ENCODE assay signal across 17 cellular contexts in the genomic region with DNA sequence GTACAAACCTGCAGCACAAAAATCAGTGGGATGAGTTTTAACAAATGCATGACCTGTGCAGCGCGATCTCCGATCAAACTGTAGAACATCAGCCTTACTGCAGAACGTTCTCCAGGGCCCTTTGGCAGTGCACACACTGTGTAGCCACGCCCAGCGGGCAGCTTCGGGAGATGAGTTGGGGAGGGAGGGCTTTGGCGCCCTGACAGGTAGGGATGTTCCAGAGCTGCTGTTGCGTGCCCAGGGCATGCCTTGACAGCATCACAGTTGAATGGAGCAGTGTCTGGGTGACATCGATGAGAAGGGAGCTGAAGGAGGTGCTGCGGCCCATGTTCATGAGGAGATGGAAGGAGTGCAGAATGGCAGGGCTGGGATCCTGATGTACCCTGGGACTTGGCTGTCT.
DNase-seq lines count a peak whose midpoint lies in the region; ATAC-seq and TF ChIP-seq lines count a peak whose summit lies in the region.
"Had no signal": no experiment of that assay in that cellular context is flagged by ENCODE, and none has a peak within 500 bp of the region (broad histone marks: within the 10 kb centered on the region; RNA-seq: fewer than 3 reads in every experiment).

No MANE protein-coding gene starts in this region.

- H3K4me3 ChIP-seq in trophoblast cell (ENCODE audit: low read depth, low read length): no peak overlapping the region
- H3K4me3 ChIP-seq: Peyer's patch, vagina had no signal

- peaks cover 11% of the 10 kb centered on the region for H3K36me3 Mint-ChIP-seq in T-helper 1 cell treated with Interleukin-12 subunit alpha and Interleukin-12 subunit beta and Interleukin-4 antibody, amounts not matched to agents 30 μg/mL and 1 μg/mL, for 36 hours (ENCODE audit: low read depth)
- H3K36me3 Mint-ChIP-seq in central memory CD8-positive, alpha-beta T cell (ENCODE audit: insufficient read depth): peaks cover 4% of the 10 kb centered on the region

- no peaks in the 10 kb centered on the region for H3K79me1 ChIP-seq in trophoblast cell (ENCODE audit: low read length)

- no peak overlapping the region for H3K9ac ChIP-seq in trophoblast cell (ENCODE audit: low read length)

- H3K4me1 Mint-ChIP-seq in T-helper 1 cell treated with Interleukin-12 subunit alpha and Interleukin-12 subunit beta and Interleukin-4 antibody, amounts not matched to agents 30 μg/mL and 1 μg/mL, for 36 hours (ENCODE audit: low read depth): peaks cover 16% of the 10 kb centered on the region
- peaks cover 52% of the 10 kb centered on the region for H3K4me1 Mint-ChIP-seq in central memory CD8-positive, alpha-beta T cell
- H3K4me1 Mint-ChIP-seq: neural crest cell had no signal

- no peak overlapping the region for H3K4ac ChIP-seq in trophoblast cell (ENCODE audit: low read depth, low read length)

- no peak overlapping the region for H3K4me2 ChIP-seq in trophoblast cell (ENCODE audit: low read length)

- no peaks in the 10 kb centered on the region for H3K9me3 Mint-ChIP-seq in T-helper 1 cell treated with Interleukin-12 subunit alpha and Interleukin-12 subunit beta and Interleukin-4 antibody, amounts not matched to agents 30 μg/mL and 1 μg/mL, for 36 hours
- H3K9me3 Mint-ChIP-seq in central memory CD8-positive, alpha-beta T cell: no peaks in the 10 kb centered on the region
- H3K9me3 Mint-ChIP-seq: activated T-helper 1 cell treated with anti-CD3 and anti-CD28 coated beads, Interleukin-12 subunit alpha, Interleukin-12 subunit beta, Interleukin-2, Interleukin-4 antibody, amounts not matched to agents 30 ng/mL and 10 ng/mL and 1 ng/mL, durations not matched to agents 14 hours and 24 hours and 36 hours; CD4-positive, alpha-beta memory T cell had no signal

- WGBS in trophoblast cell (ENCODE audit: extremely low coverage, insufficient coverage, insufficient read length): no CpG with 5 or more reads among the region's 11 CpGs

- H4K8ac ChIP-seq in trophoblast cell (ENCODE audit: low read depth, low read length): no peak overlapping the region

- peaks cover 2% of the 10 kb centered on the region for H3K9me3 ChIP-seq in trophoblast cell (ENCODE audit: insufficient read depth, low read depth, low read length)
- H3K9me3 ChIP-seq: Peyer's patch, vagina had no signal

- H4K91ac ChIP-seq in trophoblast cell (ENCODE audit: low read depth, low read length): no peak overlapping the region

- no peak overlapping the region for H3K27ac ChIP-seq in trophoblast cell (ENCODE audit: low read depth, low read length)
- H3K27ac ChIP-seq: Peyer's patch, vagina had no signal

- H2AK5ac ChIP-seq in trophoblast cell (ENCODE audit: low read length): no peak overlapping the region

- H3K4me3 Mint-ChIP-seq in T-helper 1 cell treated with Interleukin-12 subunit alpha and Interleukin-12 subunit beta and Interleukin-4 antibody, amounts not matched to agents 30 μg/mL and 1 μg/mL, for 36 hours: no peak overlapping the region
- H3K4me3 Mint-ChIP-seq in central memory CD8-positive, alpha-beta T cell: no peak overlapping the region
- H3K4me3 Mint-ChIP-seq: activated T-helper 1 cell treated with anti-CD3 and anti-CD28 coated beads, Interleukin-12 subunit alpha, Interleukin-12 subunit beta, Interleukin-2, Interleukin-4 antibody, amounts not matched to agents 30 ng/mL and 10 ng/mL and 1 ng/mL, durations not matched to agents 14 hours and 24 hours and 36 hours; CD4-positive, alpha-beta memory T cell; neural crest cell had no signal

- DNase-seq in T-helper 1 cell: no peak
- DNase-seq in NCI-H1694 (lab: John Stamatoyannopoulos, UW): peak; percentile 95
- DNase-seq in central memory CD8-positive, alpha-beta T cell (ENCODE audit: low spot score in 2 of 2): no peak
- DNase-seq in trophoblast cell: no peak
- DNase-seq in omental fat pad (ENCODE audit: low spot score): no peak
- DNase-seq in Ammon's horn (ENCODE audit: low spot score): no peak
- DNase-seq: ACHN; activated CD4-positive, alpha-beta T cell treated with anti-CD3 and anti-CD28 coated beads, Interleukin-2, amount 50 U/mL, for 48 hours; CD4-positive, alpha-beta memory T cell; mesendoderm; NCI-H526 treated with DMSO at 0.1 percent for 48 hours had no signal

- no peaks in the 10 kb centered on the region for H3K36me3 ChIP-seq in trophoblast cell (ENCODE audit: control insufficient read depth in 1 of 2, insufficient read depth in 2 of 2, low read length in 2 of 2)
- H3K36me3 ChIP-seq: vagina had no signal

- TF ChIP-seq CTCF in omental fat pad (IDR thresholded peaks at IDR 0.05): no peak

- H4K12ac ChIP-seq in trophoblast cell (ENCODE audit: low read depth, low read length): no peak overlapping the region

- peak overlapping the region; percentile 38 for H3K27ac Mint-ChIP-seq in T-helper 1 cell treated with Interleukin-12 subunit alpha and Interleukin-12 subunit beta and Interleukin-4 antibody, amounts not matched to agents 30 μg/mL and 1 μg/mL, for 36 hours
- peak overlapping the region; percentile 63 for H3K27ac Mint-ChIP-seq in central memory CD8-positive, alpha-beta T cell (ENCODE audit: low read depth)
- H3K27ac Mint-ChIP-seq: activated T-helper 1 cell treated with anti-CD3 and anti-CD28 coated beads, Interleukin-12 subunit alpha, Interleukin-12 subunit beta, Interleukin-2, Interleukin-4 antibody, amounts not matched to agents 30 ng/mL and 10 ng/mL and 1 ng/mL, durations not matched to agents 14 hours and 24 hours and 36 hours had no signal

- H3K23ac ChIP-seq in trophoblast cell (ENCODE audit: low read length): no peak overlapping the region

- no peaks in the 10 kb centered on the region for H3K27me3 Mint-ChIP-seq in T-helper 1 cell treated with Interleukin-12 subunit alpha and Interleukin-12 subunit beta and Interleukin-4 antibody, amounts not matched to agents 30 μg/mL and 1 μg/mL, for 36 hours (ENCODE audit: low read depth)
- no peaks in the 10 kb centered on the region for H3K27me3 Mint-ChIP-seq in central memory CD8-positive, alpha-beta T cell
- H3K27me3 Mint-ChIP-seq: CD4-positive, alpha-beta memory T cell had no signal

- no peak overlapping the region for H2BK5ac ChIP-seq in trophoblast cell (ENCODE audit: low read depth, low read length, poor library complexity)

- ATAC-seq in central memory CD8-positive, alpha-beta T cell (replicated peaks; ENCODE audit: extremely low read depth, poor library complexity, severe bottlenecking): no peak
- ATAC-seq in omental fat pad (ENCODE audit: low FRiP score): no peak
- no peak for ATAC-seq in HG02885 (IDR thresholded peaks at IDR 0.05; ENCODE audit: poor library complexity, unreplicated experiment)

- no peak overlapping the region for H2AFZ ChIP-seq in trophoblast cell (ENCODE audit: insufficient read depth, low read length, poor library complexity)

- H2BK12ac ChIP-seq in trophoblast cell (ENCODE audit: low read length): no peak overlapping the region

- H3K27me3 ChIP-seq in trophoblast cell (ENCODE audit: insufficient read depth, low read length): no peaks in the 10 kb centered on the region
- H3K27me3 ChIP-seq: Peyer's patch, vagina had no signal

- peak overlapping the region; percentile 15 for H3K18ac ChIP-seq in trophoblast cell (ENCODE audit: low read length)

- no peak overlapping the region for H3K14ac ChIP-seq in trophoblast cell (ENCODE audit: low read length)

- no peak overlapping the region for H2BK120ac ChIP-seq in trophoblast cell (ENCODE audit: insufficient read depth, low read length, poor library complexity)

- H3K79me2 ChIP-seq in trophoblast cell (ENCODE audit: control insufficient read depth, insufficient read depth, low read length, poor library complexity): no peaks in the 10 kb centered on the region

- H3K4me1 ChIP-seq in trophoblast cell (ENCODE audit: control insufficient read depth in 1 of 2, insufficient read depth in 2 of 2, low read length in 2 of 2): peaks cover 5 to 8% of the 10 kb centered on the region in 2 experiments
- H3K4me1 ChIP-seq: Peyer's patch had no signal
